In genomic region chr4:2260336-2261109, GRCh38 we compare ENCODE assay signal across 8 cellular contexts.
DNase-seq lines count a peak whose midpoint lies in the region; ATAC-seq and TF ChIP-seq lines count a peak whose summit lies in the region.

No MANE protein-coding gene starts in this region.

- H3K27me3 Mint-ChIP-seq in effector memory CD8-positive, alpha-beta T cell: no peaks in the 10 kb centered on the region

- peak overlapping the region; percentile 35 to 82 for H3K27ac Mint-ChIP-seq in effector memory CD8-positive, alpha-beta T cell

- no peak for DNase-seq in AG04449 (ENCODE audit: low read depth, low spot score)
- DNase-seq in NT2/D1 (ENCODE audit: low read depth, low spot score): no peak
- no peak for DNase-seq in effector memory CD8-positive, alpha-beta T cell
- no peak for DNase-seq in EL
- DNase-seq in DMS53 treated with DMSO at 0.1 percent for 48 hours (lab: John Stamatoyannopoulos, UW; ENCODE audit: unreplicated experiment): no peak

- peaks cover 6 to 10% of the 10 kb centered on the region in 2 donors for H3K4me1 Mint-ChIP-seq in effector memory CD8-positive, alpha-beta T cell (ENCODE audit: low read depth in 2 of 2)

- H3K4me1 ChIP-seq in NT2/D1 (ENCODE audit: insufficient read depth, insufficient read length) (peaks cover 29% of the 10 kb centered on the region), muscle layer of duodenum (ENCODE audit: control insufficient read depth in 1 of 2, insufficient read depth in 2 of 2, low read length in 2 of 2) (peaks cover 20 to 75% of the 10 kb centered on the region in 2 donors)

- H3K9me3 ChIP-seq in NT2/D1 (ENCODE audit: insufficient read depth, low read length): no peaks in the 10 kb centered on the region
- no peaks in the 10 kb centered on the region for H3K9me3 ChIP-seq in muscle layer of duodenum (ENCODE audit: control insufficient read depth in 1 of 2, low read length in 2 of 2)

- H3K4me3 ChIP-seq in AG04449 (ENCODE audit: low read depth, low read length) (peak overlapping the region; percentile 81), NT2/D1 (ENCODE audit: insufficient read length, low read depth) (peak overlapping the region; percentile 65), muscle layer of duodenum (ENCODE audit: low read depth in 1 of 2, low read length in 2 of 2) (peak overlapping the region; percentile 63 to 89)

- peaks cover 19% of the 10 kb centered on the region for H3K27me3 ChIP-seq in NT2/D1 (ENCODE audit: insufficient read depth, insufficient read length)
- H3K27me3 ChIP-seq in muscle layer of duodenum (ENCODE audit: low read depth, low read length): no peaks in the 10 kb centered on the region

- ATAC-seq in effector memory CD8-positive, alpha-beta T cell (replicated peaks): no peak
- ATAC-seq in GM18502 (IDR thresholded peaks at IDR 0.05; ENCODE audit: poor library complexity, unreplicated experiment) (no peak), HG02981 (IDR thresholded peaks at IDR 0.05; ENCODE audit: unreplicated experiment) (no peak)

- peak overlapping the region; percentile 72 for H3K4me3 Mint-ChIP-seq in effector memory CD8-positive, alpha-beta T cell

- CTCF ChIA-PET in AG04449 (lab: Yijun Ruan, JAX): interaction anchor here (0.6 to 1.5 kb wide), 4 partner anchors 11 to 181 kb away, joined by 3 read pairs; no protein-coding TSS in a partner anchor

- peak overlapping the region; percentile 63 for H3K27ac ChIP-seq in muscle layer of duodenum (ENCODE audit: low read length)

- POLR2A ChIA-PET in AG04449 (lab: Yijun Ruan, JAX): interaction anchor here (1.2 kb wide), 1 partner anchor 18 kb away, joined by 3 read pairs; no protein-coding TSS in a partner anchor

- H3K9ac ChIP-seq in NT2/D1 (ENCODE audit: insufficient read length, low read depth): peak overlapping the region; percentile 74

- peaks cover 22% of the 10 kb centered on the region for H3K36me3 ChIP-seq in NT2/D1 (ENCODE audit: insufficient read depth, insufficient read length, low read length)
- H3K36me3 ChIP-seq in muscle layer of duodenum (ENCODE audit: control insufficient read depth in 1 of 2, insufficient read depth in 2 of 2, low read length in 2 of 2): no peaks in the 10 kb centered on the region

- H3K9me3 Mint-ChIP-seq in effector memory CD8-positive, alpha-beta T cell: no peaks in the 10 kb centered on the region

- H3K36me3 Mint-ChIP-seq in effector memory CD8-positive, alpha-beta T cell (ENCODE audit: insufficient read depth): peaks cover 72% of the 10 kb centered on the region

- TF ChIP-seq CTCF in AG04449 (IDR thresholded peaks at IDR 0.05; ENCODE audit: insufficient read depth, low read length, missing control alignments): no peak
